In genomic region chr2:1927896-1928568, GRCh38 we compare ENCODE assay signal across 16 cellular contexts.
DNase-seq lines count a peak whose midpoint lies in the region; ATAC-seq and TF ChIP-seq lines count a peak whose summit lies in the region.
"Had no signal": no experiment of that assay in that cellular context is flagged by ENCODE, and none has a peak within 500 bp of the region (broad histone marks: within the 10 kb centered on the region; RNA-seq: fewer than 3 reads in every experiment).

No MANE protein-coding gene starts in this region.

- H3K4me3 ChIP-seq in spleen, result no peak overlapping the region
- H3K4me3 ChIP-seq: A549, HAP-1 had no signal

- peak; percentile 46 for DNase-seq in SW480 (ENCODE audit: low spot score)
- DNase-seq in kidney tubule cell (ENCODE audit: low spot score), result peak; percentile 43
- no peak for DNase-seq in stimulated activated naive CD8-positive, alpha-beta T cell treated with anti-CD3 and anti-CD28 coated beads, Interleukin-15, amount 100 ng/mL, for 72 hours
- DNase-seq in spleen, result no peak
- DNase-seq: BE2C; CD8-positive, alpha-beta T cell; COR-L47; DMS153; DMS79 treated with DMSO at 0.1 percent for 48 hours; EL; GDM1 had no signal

- no peak overlapping the region for H3K4me3 Mint-ChIP-seq in stimulated activated naive CD8-positive, alpha-beta T cell treated with anti-CD3 and anti-CD28 coated beads, Interleukin-15, amount 100 ng/mL, for 72 hours
- H3K4me3 Mint-ChIP-seq: CD14-positive monocyte; CD8-positive, alpha-beta T cell had no signal

- no peaks in the 10 kb centered on the region for H3K9me3 ChIP-seq in spleen
- H3K9me3 ChIP-seq: A549, BE2C, HAP-1 had no signal

- TF ChIP-seq POLR2A in spleen (IDR thresholded peaks at IDR 0.05), result no peak

- WGBS in spleen, 5 donors, result 79 to 92% (median 85%) methylated on average over 6 of the region's 6 CpGs

- peaks cover 0 to 10% (median 0%) of the 10 kb centered on the region in 7 donors for H3K27me3 ChIP-seq in spleen (replicated peaks in 1 of 7)
- H3K27me3 ChIP-seq: BE2C had no signal

- H3K36me3 ChIP-seq in spleen, result no peaks in the 10 kb centered on the region
- H3K36me3 ChIP-seq: BE2C, HAP-1 had no signal

- H3K27me3 Mint-ChIP-seq in stimulated activated naive CD8-positive, alpha-beta T cell treated with anti-CD3 and anti-CD28 coated beads, Interleukin-15, amount 100 ng/mL, for 72 hours, result no peaks in the 10 kb centered on the region

- no peak for TF ChIP-seq CTCF in spleen (IDR thresholded peaks at IDR 0.05 in 8 of 11, conservative IDR thresholded peaks at IDR 0.05 in 3 of 11)

- peak; percentile 26 for ATAC-seq in stimulated activated naive CD8-positive, alpha-beta T cell treated with anti-CD3 and anti-CD28 coated beads, Interleukin-15, amount 100 ng/mL, for 72 hours
- ATAC-seq in HG02610 (IDR thresholded peaks at IDR 0.05; ENCODE audit: unreplicated experiment) (no peak), HG02885 (IDR thresholded peaks at IDR 0.05; ENCODE audit: poor library complexity, unreplicated experiment) (no peak)
- ATAC-seq: A549; CD8-positive, alpha-beta T cell had no signal

- intact Hi-C loops in spleen (cut with DNase I; ENCODE audit: low total_unique reads), result no loop called here

- H3K9me3 Mint-ChIP-seq in stimulated activated naive CD8-positive, alpha-beta T cell treated with anti-CD3 and anti-CD28 coated beads, Interleukin-15, amount 100 ng/mL, for 72 hours, result no peaks in the 10 kb centered on the region
- H3K9me3 Mint-ChIP-seq: CD14-positive monocyte; CD8-positive, alpha-beta T cell had no signal

- no peak overlapping the region for H3K27ac ChIP-seq in spleen
- H3K27ac ChIP-seq: A549 had no signal

- no peaks in the 10 kb centered on the region for H3K4me1 Mint-ChIP-seq in stimulated activated naive CD8-positive, alpha-beta T cell treated with anti-CD3 and anti-CD28 coated beads, Interleukin-15, amount 100 ng/mL, for 72 hours
- H3K4me1 Mint-ChIP-seq: CD14-positive monocyte had no signal

- H3K4me1 ChIP-seq in spleen, result no peaks in the 10 kb centered on the region
- H3K4me1 ChIP-seq: A549, BE2C, HAP-1 had no signal

- H3K27ac Mint-ChIP-seq in stimulated activated naive CD8-positive, alpha-beta T cell treated with anti-CD3 and anti-CD28 coated beads, Interleukin-15, amount 100 ng/mL, for 72 hours, result no peak overlapping the region
- H3K27ac Mint-ChIP-seq: CD14-positive monocyte; CD8-positive, alpha-beta T cell had no signal

Comparison
In these comparisons a context has a peak if more than half of its experiments do, and no peak if none do; other contexts are left out.
1. DNase-seq: peak in SW480 (single experiment) and kidney tubule cell (single experiment); none in stimulated activated naive CD8-positive, alpha-beta T cell treated with anti-CD3 and anti-CD28 coated beads, Interleukin-15, amount 100 ng/mL, for 72 hours (0 of 2) and spleen (single experiment).